In the genomic region with DNA sequence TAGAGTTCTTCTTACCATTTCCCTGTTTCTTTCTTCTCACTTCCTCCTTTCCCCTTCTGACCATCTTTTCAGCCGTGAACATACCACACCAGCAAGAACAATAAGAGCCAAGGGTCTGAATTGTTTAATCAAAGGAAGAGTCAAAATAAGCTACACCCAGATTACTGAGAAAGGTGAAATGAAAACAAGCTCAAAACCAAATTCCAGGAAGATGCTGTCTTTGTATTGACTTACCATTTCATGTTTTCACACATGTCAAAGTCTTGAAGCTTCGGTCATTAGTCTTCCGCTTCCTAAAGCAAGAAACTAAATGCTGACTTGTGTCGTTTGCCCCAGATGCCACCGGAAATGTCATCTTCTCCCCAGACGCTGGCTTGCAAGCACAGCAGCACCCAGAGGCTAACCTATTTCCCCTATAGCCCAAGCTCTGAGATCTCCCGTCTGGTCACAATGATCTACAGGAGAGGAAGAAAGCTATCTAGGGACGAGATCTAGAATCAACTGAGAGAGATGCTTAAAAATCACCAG, we compare ENCODE assay signal across 7 cellular contexts.
DNase-seq lines count a peak whose midpoint lies in the region; ATAC-seq and TF ChIP-seq lines count a peak whose summit lies in the region.

No MANE protein-coding gene starts in this region.

- H3K4me1 Mint-ChIP-seq in Caco-2 (ENCODE audit: low read depth, unreplicated experiment): peaks cover 14% of the 10 kb centered on the region

- H3K4me3 ChIP-seq in Caco-2 (ENCODE audit: low read depth, low read length): no peak overlapping the region

- no peaks in the 10 kb centered on the region for H3K27me3 Mint-ChIP-seq in Caco-2 (ENCODE audit: insufficient read depth, unreplicated experiment)

- CTCF ChIA-PET in Caco-2 (lab: Charles Lee): no interaction called here

- BruUV-seq in Caco-2 (replicated peaks; lab: Mats Ljungman, UMichigan): no TSS peak

- no peak overlapping the region for H3K4me3 Mint-ChIP-seq in Caco-2 (ENCODE audit: unreplicated experiment)

- H3K27me3 ChIP-seq in Caco-2 (replicated peaks; ENCODE audit: control insufficient read depth, insufficient read depth, low read length): no peaks in the 10 kb centered on the region

- H3K36me3 ChIP-seq in Caco-2 (ENCODE audit: control insufficient read depth, insufficient read depth, low read length): no peaks in the 10 kb centered on the region

- TF ChIP-seq CTCF in Caco-2 (IDR thresholded peaks at IDR 0.05; ENCODE audit: insufficient read depth in 1 of 2, low read depth in 1 of 2, low read length in 1 of 2, severe bottlenecking in 1 of 2, unreplicated experiment in 1 of 2): no peak

- H3K9me3 ChIP-seq in Caco-2: no peaks in the 10 kb centered on the region

- no peak overlapping the region for H3K27ac Mint-ChIP-seq in Caco-2 (ENCODE audit: unreplicated experiment)

- no peaks in the 10 kb centered on the region for H3K36me3 Mint-ChIP-seq in Caco-2 (ENCODE audit: insufficient read depth, unreplicated experiment)

- DNase-seq in activated CD4-positive, alpha-beta T cell treated with anti-CD3 and anti-CD28 coated beads for 1 hour: peak; percentile 46
- DNase-seq in cardiac septum (ENCODE audit: low spot score) (peak; percentile 81), HuH-7 (ENCODE audit: low spot score) (no peak), Caco-2 (no peak)
- DNase-seq in stimulated activated naive CD8-positive, alpha-beta T cell treated with anti-CD3 and anti-CD28 coated beads, Interleukin-15, Interleukin-2, amounts not matched to agents 100 U/mL and 50 U/mL, for 24 hours: peak; percentile 71

- intact Hi-C loops in cardiac septum (cut with DNase I) (no loop called here), Caco-2 (cut with micrococcal nuclease; ENCODE audit: unreplicated experiment) (no loop called here)

- ATAC-seq in GM19455 (IDR thresholded peaks at IDR 0.05; ENCODE audit: unreplicated experiment) (peak; percentile 65), HG03439 (IDR thresholded peaks at IDR 0.05; ENCODE audit: unreplicated experiment) (peak; percentile 79)
- ATAC-seq in stimulated activated naive CD8-positive, alpha-beta T cell treated with anti-CD3 and anti-CD28 coated beads, Interleukin-15, Interleukin-2, amounts not matched to agents 100 U/mL and 50 U/mL, for 24 hours: peak; percentile 28

- H3K9me3 Mint-ChIP-seq in Caco-2 (ENCODE audit: unreplicated experiment): no peaks in the 10 kb centered on the region

- peaks cover 20% of the 10 kb centered on the region for H3K4me1 ChIP-seq in Caco-2

- POLR2A ChIA-PET in Caco-2 (lab: Charles Lee): no interaction called here

Comparison
In these comparisons a context has a peak if more than half of its experiments do, and no peak if none do; other contexts are left out.
1. ATAC-seq: peak in every context shown above with its lines; median percentile 79 in HG03439; 65 in GM19455; 28 in stimulated activated naive CD8-positive, alpha-beta T cell treated with anti-CD3 and anti-CD28 coated beads, Interleukin-15, Interleukin-2, amounts not matched to agents 100 U/mL and 50 U/mL, for 24 hours.
2. DNase-seq: peak in activated CD4-positive, alpha-beta T cell treated with anti-CD3 and anti-CD28 coated beads for 1 hour (single experiment), cardiac septum (single experiment) and stimulated activated naive CD8-positive, alpha-beta T cell treated with anti-CD3 and anti-CD28 coated beads, Interleukin-15, Interleukin-2, amounts not matched to agents 100 U/mL and 50 U/mL, for 24 hours (single experiment); none in HuH-7 (single experiment) and Caco-2 (0 of 2).